In the genomic region with DNA sequence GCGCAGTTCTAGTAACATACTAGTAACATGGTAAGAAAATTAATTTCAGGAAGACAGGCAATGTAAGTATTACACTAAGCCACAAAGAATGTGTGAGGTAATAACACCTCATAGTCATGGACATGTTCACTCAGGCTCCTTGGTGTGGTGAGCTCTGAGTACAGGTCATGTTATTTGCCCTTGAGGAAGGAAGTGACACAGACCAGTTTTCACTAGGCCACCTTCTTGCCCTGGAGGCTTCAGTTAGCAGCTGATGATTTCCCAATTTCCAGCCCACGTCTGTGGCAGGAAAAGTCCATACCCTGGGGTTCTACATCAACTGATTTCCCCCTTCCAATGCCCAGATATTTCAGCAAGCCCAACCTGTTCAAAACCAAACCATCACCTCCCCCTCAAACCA, we compare ENCODE assay signal across 9 cellular contexts. TPM values are rescaled to one million over a fixed set of nuclear protein-coding genes. Genes with fewer than 3 reads are reported as not detected.
DNase-seq lines count a peak whose midpoint lies in the region; ATAC-seq and TF ChIP-seq lines count a peak whose summit lies in the region.
"Had no signal": no experiment of that assay in that cellular context is flagged by ENCODE, and none has a peak within 500 bp of the region (broad histone marks: within the 10 kb centered on the region; RNA-seq: fewer than 3 reads in every experiment).

No MANE protein-coding gene starts in this region.

- ATAC-seq in stimulated activated memory B cell treated with anti-CD40 and anti-IgM and Interleukin-4, amounts not matched to agents 10 μg/mL and 1 μg/mL and 100 μg/mL, for 72 hours = no peak
- no peak for ATAC-seq in GM21825 (IDR thresholded peaks at IDR 0.05; ENCODE audit: unreplicated experiment)

- TF ChIP-seq CTCF in GM12865 (IDR thresholded peaks at IDR 0.05; ENCODE audit: insufficient read depth, low read depth, low read length, missing control alignments) = no peak

- H3K9me3 Mint-ChIP-seq in stimulated activated memory B cell treated with anti-CD40 and anti-IgM and Interleukin-4, amounts not matched to agents 10 μg/mL and 1 μg/mL and 100 μg/mL, for 72 hours = no peaks in the 10 kb centered on the region

- no peak overlapping the region for H3K4me3 Mint-ChIP-seq in stimulated activated memory B cell treated with anti-CD40 and anti-IgM and Interleukin-4, amounts not matched to agents 10 μg/mL and 1 μg/mL and 100 μg/mL, for 72 hours

- no peak overlapping the region for H3K4me3 ChIP-seq in GM12865 (ENCODE audit: low read depth, low read length)
- H3K4me3 ChIP-seq: Peyer's patch had no signal

- no peaks in the 10 kb centered on the region for H3K27me3 Mint-ChIP-seq in stimulated activated memory B cell treated with anti-CD40 and anti-IgM and Interleukin-4, amounts not matched to agents 10 μg/mL and 1 μg/mL and 100 μg/mL, for 72 hours

- H3K27ac Mint-ChIP-seq in stimulated activated memory B cell treated with anti-CD40 and anti-IgM and Interleukin-4, amounts not matched to agents 10 μg/mL and 1 μg/mL and 100 μg/mL, for 72 hours = no peak overlapping the region

- H3K27ac ChIP-seq in epithelial cell of prostate = peak overlapping the region; percentile 96

- DNase-seq in GM12865 (ENCODE audit: low read depth) (peak; percentile 46), NCI-H69 (lab: John Stamatoyannopoulos, UW) (peak; percentile 25), epithelial cell of prostate (ENCODE audit: low read depth, low spot score) (peak; percentile 91), pulmonary artery endothelial cell (ENCODE audit: low read depth, low spot score) (peak; percentile 76), foreskin melanocyte (no peak), NCI-H526 treated with DMSO at 0.1 percent for 48 hours (lab: John Stamatoyannopoulos, UW) (no peak)

- H3K4me1 Mint-ChIP-seq in stimulated activated memory B cell treated with anti-CD40 and anti-IgM and Interleukin-4, amounts not matched to agents 10 μg/mL and 1 μg/mL and 100 μg/mL, for 72 hours = no peaks in the 10 kb centered on the region

- H3K36me3 Mint-ChIP-seq in stimulated activated memory B cell treated with anti-CD40 and anti-IgM and Interleukin-4, amounts not matched to agents 10 μg/mL and 1 μg/mL and 100 μg/mL, for 72 hours = no peaks in the 10 kb centered on the region

RNA-seq across cellular contexts. Expression of gene APOO, which starts 6.7 kb away (rescaled TPM):
- 7.9 and 11.6 TPM in 2 replicates for total RNA-seq in pulmonary artery endothelial cell

RNA-seq across cellular contexts. Expression of gene CXorf58, which starts 6.7 kb away (rescaled TPM):
- total RNA-seq in pulmonary artery endothelial cell = not detected in 2 replicates

Comparison
In these comparisons a context has a peak if more than half of its experiments do, and no peak if none do; other contexts are left out.
1. DNase-seq: peak in GM12865 (single experiment), NCI-H69 (single experiment), epithelial cell of prostate (single experiment) and pulmonary artery endothelial cell (single experiment); none in foreskin melanocyte (single experiment) and NCI-H526 treated with DMSO at 0.1 percent for 48 hours (single experiment).